In genomic region chr2:74078467-74078866, GRCh38 we compare ENCODE assay signal across 29 cellular contexts.
"Had no signal": no experiment of that assay in that cellular context is flagged by ENCODE, and none has a peak within 500 bp of the region (broad histone marks: within the 10 kb centered on the region; RNA-seq: fewer than 3 reads in every experiment).

No MANE protein-coding gene starts in this region.

- H3K4me3 ChIP-seq: adrenal gland, body of pancreas, colonic mucosa, esophagus squamous epithelium, gastroesophageal sphincter, heart right ventricle, hepatocyte had no signal

- H3K27me3 ChIP-seq: adrenal gland, body of pancreas, colonic mucosa, dorsolateral prefrontal cortex, esophagus squamous epithelium, gastroesophageal sphincter, heart right ventricle, hepatocyte had no signal

- H3K9me3 ChIP-seq: adrenal gland, body of pancreas, colonic mucosa, esophagus squamous epithelium, gastroesophageal sphincter, heart right ventricle had no signal

- H3K36me3 ChIP-seq: colonic mucosa had no signal

- DNase-seq: activated B cell treated with CpG ODN at 0.5 μM for 24 hours; activated CD4-positive, alpha-beta T cell treated with anti-CD3 and anti-CD28 coated beads for 48 hours; activated CD4-positive, alpha-beta T cell treated with anti-CD3 and anti-CD28 coated beads, Interleukin-2, amount 50 U/mL, for 1 hour; activated CD4-positive, alpha-beta T cell treated with anti-CD3 and anti-CD28 coated beads, Interleukin-2, amount 50 U/mL, for 48 hours; activated CD8-positive, alpha-beta memory T cell treated with anti-CD3 and anti-CD28 coated beads for 24 hours; activated CD8-positive, alpha-beta T cell treated with anti-CD3 and anti-CD28 coated beads for 36 hours; activated effector memory CD4-positive, alpha-beta T cell treated with anti-CD3 and anti-CD28 coated beads, Interleukin-2, amount 50 U/mL, for 16 hours; activated naive CD4-positive, alpha-beta T cell treated with anti-CD3 and anti-CD28 coated beads for 36 hours; activated naive CD8-positive, alpha-beta T cell treated with anti-CD3 and anti-CD28 coated beads for 36 hours; activated naive CD8-positive, alpha-beta T cell treated with anti-CD3 and anti-CD28 coated beads, Interleukin-2, amount 50 U/mL, for 24 hours; activated T-cell treated with anti-CD3 and anti-CD28 coated beads, Interleukin-2, amount 50 U/mL, for 48 hours; adrenal gland; amygdala; aorta; body of pancreas; caudate nucleus; cerebellar nuclear complex; colonic mucosa; dorsolateral prefrontal cortex; effector memory CD4-positive, alpha-beta T cell; endodermal cell; esophagus squamous epithelium; heart right ventricle; T-helper 1 cell; T-helper 17 cell; T1000; WERI-Rb-1 had no signal

- H3K27ac ChIP-seq: adrenal gland, body of pancreas, colonic mucosa, esophagus squamous epithelium, gastroesophageal sphincter, hepatocyte, WERI-Rb-1 had no signal

- H3K4me1 ChIP-seq: adrenal gland, body of pancreas, colonic mucosa had no signal
